20 cellular contexts compared by ENCODE assay signal in genomic region chr5:14486486-14486885, GRCh38.
DNase-seq lines count a peak whose midpoint lies in the region; ATAC-seq and TF ChIP-seq lines count a peak whose summit lies in the region.
"Had no signal": no experiment of that assay in that cellular context is flagged by ENCODE, and none has a peak within 500 bp of the region (broad histone marks: within the 10 kb centered on the region; RNA-seq: fewer than 3 reads in every experiment).

No MANE protein-coding gene starts in this region.

- H3K9me3 Mint-ChIP-seq in HFFc6 (peaks cover 13% of the 10 kb centered on the region), chondrocyte (ENCODE audit: low read depth) (no peaks in the 10 kb centered on the region)
- no peaks in the 10 kb centered on the region for H3K9me3 Mint-ChIP-seq in activated T-helper 17 cell treated with anti-CD3 and anti-CD28 coated beads, Interleukin-2, amount 50 U/mL, for 72 hours
- H3K9me3 Mint-ChIP-seq: CD4-positive, CD25-positive, alpha-beta regulatory T cell; CD8-positive, alpha-beta memory T cell had no signal

- H3K4me1 Mint-ChIP-seq in HFFc6 (ENCODE audit: low read depth), result peaks cover 9% of the 10 kb centered on the region
- H3K4me1 Mint-ChIP-seq in chondrocyte (ENCODE audit: low read depth), result peaks cover 3% of the 10 kb centered on the region
- peaks cover 4% of the 10 kb centered on the region for H3K4me1 Mint-ChIP-seq in activated T-helper 17 cell treated with anti-CD3 and anti-CD28 coated beads, Interleukin-2, amount 50 U/mL, for 72 hours
- H3K4me1 Mint-ChIP-seq: CD8-positive, alpha-beta memory T cell had no signal

- peak overlapping the region; percentile 47; the same call in 1 of the 2 replicates for H3K27ac Mint-ChIP-seq in HFFc6
- H3K27ac Mint-ChIP-seq in chondrocyte (ENCODE audit: unreplicated experiment), result peak overlapping the region; percentile 17
- H3K27ac Mint-ChIP-seq in activated T-helper 17 cell treated with anti-CD3 and anti-CD28 coated beads, Interleukin-2, amount 50 U/mL, for 72 hours, result no peak overlapping the region
- H3K27ac Mint-ChIP-seq: CD4-positive, CD25-positive, alpha-beta regulatory T cell; CD8-positive, alpha-beta memory T cell had no signal

- TF ChIP-seq POLR2A in prostate gland (IDR thresholded peaks at IDR 0.05) (no peak), Peyer's patch (IDR thresholded peaks at IDR 0.05) (no peak)

- H3K4me3 Mint-ChIP-seq in HFFc6, result peak overlapping the region; percentile 27; the same call in 1 of the 2 replicates
- H3K4me3 Mint-ChIP-seq in chondrocyte (ENCODE audit: unreplicated experiment), result no peak overlapping the region
- no peak overlapping the region for H3K4me3 Mint-ChIP-seq in activated T-helper 17 cell treated with anti-CD3 and anti-CD28 coated beads, Interleukin-2, amount 50 U/mL, for 72 hours
- H3K4me3 Mint-ChIP-seq: CD4-positive, CD25-positive, alpha-beta regulatory T cell; CD8-positive, alpha-beta memory T cell had no signal

- no peaks in the 10 kb centered on the region for H3K9me3 ChIP-seq in prostate gland
- H3K9me3 ChIP-seq in Peyer's patch, result no peaks in the 10 kb centered on the region
- H3K9me3 ChIP-seq: BE2C had no signal

- TF ChIP-seq CTCF in GM13976 (IDR thresholded peaks at IDR 0.05; ENCODE audit: borderline replicate concordance, control extremely low read depth, extremely low read depth, insufficient read depth, missing control alignments), result no peak
- TF ChIP-seq CTCF in HFFc6 (IDR thresholded peaks at IDR 0.05), result no peak
- TF ChIP-seq CTCF in chondrocyte (IDR thresholded peaks at IDR 0.05), result no peak
- TF ChIP-seq CTCF in prostate gland (IDR thresholded peaks at IDR 0.05), result no peak
- no peak for TF ChIP-seq CTCF in Peyer's patch (IDR thresholded peaks at IDR 0.05)

- in situ Hi-C loops in GM13976 (cut with MboI; ENCODE audit: low sequenced_read_pairs, unreplicated experiment), result no loop called here

- ATAC-seq in activated T-helper 17 cell treated with anti-CD3 and anti-CD28 coated beads, Interleukin-2, amount 50 U/mL, for 72 hours (replicated peaks), result no peak
- no peak for ATAC-seq in GM19455 (IDR thresholded peaks at IDR 0.05; ENCODE audit: unreplicated experiment)
- ATAC-seq: HepG2 had no signal

- H3K27ac ChIP-seq in prostate gland (no peak overlapping the region), Peyer's patch (no peak overlapping the region)
- H3K27ac ChIP-seq: KMS-11 had no signal

- H3K36me3 Mint-ChIP-seq in HFFc6 (ENCODE audit: low read depth) (peaks cover 61% of the 10 kb centered on the region), chondrocyte (ENCODE audit: low read depth) (peaks cover 47% of the 10 kb centered on the region)
- no peaks in the 10 kb centered on the region for H3K36me3 Mint-ChIP-seq in activated T-helper 17 cell treated with anti-CD3 and anti-CD28 coated beads, Interleukin-2, amount 50 U/mL, for 72 hours (ENCODE audit: low read depth)

- intact Hi-C loops in prostate gland (cut with DNase I), result no loop called here

- H3K27me3 Mint-ChIP-seq in HFFc6 (ENCODE audit: insufficient read depth), result peaks cover 40% of the 10 kb centered on the region
- no peaks in the 10 kb centered on the region for H3K27me3 Mint-ChIP-seq in chondrocyte (ENCODE audit: low read depth)
- H3K27me3 Mint-ChIP-seq in activated T-helper 17 cell treated with anti-CD3 and anti-CD28 coated beads, Interleukin-2, amount 50 U/mL, for 72 hours, result no peaks in the 10 kb centered on the region
- H3K27me3 Mint-ChIP-seq: CD4-positive, CD25-positive, alpha-beta regulatory T cell had no signal

- H3K36me3 ChIP-seq in prostate gland (peaks cover 0 to 9% of the 10 kb centered on the region in 2 donors), Peyer's patch (peaks cover 0 to 87% (median 0%) of the 10 kb centered on the region in 3 donors)

- H3K4me1 ChIP-seq in prostate gland (replicated peaks) (no peaks in the 10 kb centered on the region), Peyer's patch (peaks cover 0 to 18% (median 0%) of the 10 kb centered on the region in 4 donors)
- H3K4me1 ChIP-seq: BE2C had no signal

- DNase-seq in GM13976 (ENCODE audit: low spot score), result peak; percentile 25
- no peak for DNase-seq in HFFc6
- no peak for DNase-seq in chondrocyte (ENCODE audit: low spot score)
- DNase-seq in prostate gland (ENCODE audit: low spot score), result no peak
- no peak for DNase-seq in Peyer's patch
- DNase-seq: ACHN; BE2C; C1 segment of cervical spinal cord; CD4-positive, CD25-positive, alpha-beta regulatory T cell; CD8-positive, alpha-beta memory T cell; COR-L47; DMS 273 treated with DMSO at 0.1 percent for 48 hours; DMS53; DND-41; EL; HCEC 1CT had no signal

- no peak overlapping the region for H3K4me3 ChIP-seq in prostate gland
- no peak overlapping the region for H3K4me3 ChIP-seq in Peyer's patch

- 92% methylated on average over 5 of the region's 5 CpGs for WGBS in prostate gland

- no peaks in the 10 kb centered on the region for H3K27me3 ChIP-seq in prostate gland (replicated peaks; ENCODE audit: insufficient read depth)
- H3K27me3 ChIP-seq in Peyer's patch, result no peaks in the 10 kb centered on the region
- H3K27me3 ChIP-seq: BE2C had no signal
